Comparison of ENCODE assay signal across 23 cellular contexts in the genomic region with DNA sequence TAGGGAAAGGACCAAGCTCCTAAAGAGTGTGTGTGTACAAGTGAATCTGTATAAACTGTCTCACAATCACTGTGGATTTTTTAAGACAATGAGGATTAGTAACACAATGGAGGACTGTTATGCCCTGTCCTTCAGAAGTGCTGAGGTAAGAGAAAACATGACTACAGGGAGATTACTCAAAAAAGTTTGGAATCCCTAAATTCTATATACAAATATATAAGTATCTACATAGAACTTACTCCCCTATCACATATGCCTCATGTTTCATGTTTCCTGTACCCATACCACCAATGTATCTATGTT.
A peak's percentile ranks its signal among the peaks of the same experiment; 100 is the strongest.
DNase-seq lines count a peak whose midpoint lies in the region; ATAC-seq, FAIRE-seq and TF ChIP-seq lines count a peak whose summit lies in the region.
"Had no signal": no experiment of that assay in that cellular context is flagged by ENCODE, and none has a peak within 500 bp of the region (broad histone marks: within the 10 kb centered on the region; RNA-seq: fewer than 3 reads in every experiment).

No MANE protein-coding gene starts in this region.

- POLR2A ChIA-PET in A549 (lab: Yijun Ruan, JAX) (no interaction called here), WTC11 (lab: Charles Lee) (interaction anchor here (0.6 to 1.5 kb wide), 2 partner anchors 9 to 28 kb away, joined by 3 read pairs; no protein-coding TSS in a partner anchor)
- POLR2A ChIA-PET in CD4-positive, alpha-beta memory T cell (lab: Charles Lee; ENCODE audit: partially characterized antibody) = interaction anchor here (1.3 kb wide), 1 partner anchor 112 kb away, joined by 3 read pairs; the partner anchor contains the start of gene KANSL1
- POLR2A ChIA-PET in naive thymus-derived CD4-positive, alpha-beta T cell (lab: Charles Lee) = no interaction called here

- no peak for DNase-seq in A549 (ENCODE audit: low read depth in 1 of 2, low spot score in 1 of 2)
- no peak for DNase-seq in CD4-positive, alpha-beta memory T cell
- no peak for DNase-seq in WTC11 (ENCODE audit: low spot score)
- DNase-seq in naive thymus-derived CD4-positive, alpha-beta T cell = no peak
- no peak for DNase-seq in HuH-7 (ENCODE audit: low spot score)
- no peak for DNase-seq in upper lobe of right lung
- DNase-seq: ACHN, GOT3, Kasumi-1, MG63, NCI-H1048, NCI-H1436, NCI-H1930, NCI-H226, NCI-H524, NCI-H82, PC-3, RPMI8226, SIG-M5 had no signal

- H3K36me3 Mint-ChIP-seq in CD4-positive, alpha-beta memory T cell = peaks cover 10 to 40% of the 10 kb centered on the region in 2 donors
- H3K36me3 Mint-ChIP-seq in WTC11 = 0 out of 2 replicates have a peak, but pooled peaks cover 6% of the 10 kb centered on the region
- H3K36me3 Mint-ChIP-seq in naive thymus-derived CD4-positive, alpha-beta T cell = peaks cover 3 to 34% (median 11%) of the 10 kb centered on the region in 5 donors

- peaks cover 30 to 68% (median 41%) of the 10 kb centered on the region in 4 donors for H3K4me1 Mint-ChIP-seq in CD4-positive, alpha-beta memory T cell
- H3K4me1 Mint-ChIP-seq in WTC11 = peaks cover 36% of the 10 kb centered on the region
- H3K4me1 Mint-ChIP-seq in naive thymus-derived CD4-positive, alpha-beta T cell = peaks cover 19 to 83% (median 71%) of the 10 kb centered on the region in 7 donors

- CTCF ChIA-PET in A549 (lab: Yijun Ruan, JAX) (interaction anchor here (1.2 to 3.7 kb wide), 4 partner anchors 9 to 112 kb away, joined by 3 to 18 read pairs (median 6); partner anchors contain the start of gene KANSL1), WTC11 (lab: Charles Lee) (interaction anchor here (1.4 kb wide), 1 partner anchor 10 kb away, joined by 5 read pairs; no protein-coding TSS in a partner anchor)
- CTCF ChIA-PET in CD4-positive, alpha-beta memory T cell (lab: Charles Lee; ENCODE audit: partially characterized antibody) = interaction anchor here (1.8 kb wide), 1 partner anchor 36 kb away, joined by 5 read pairs; no protein-coding TSS in a partner anchor
- CTCF ChIA-PET in naive thymus-derived CD4-positive, alpha-beta T cell (lab: Charles Lee) = interaction anchor here (0.6 kb wide), 1 partner anchor 226 kb away, joined by 6 read pairs; no protein-coding TSS in a partner anchor

- H3K27ac ChIP-seq in A549 = no peak overlapping the region
- H3K27ac ChIP-seq in CD4-positive, alpha-beta memory T cell (ENCODE audit: low read depth, low read length) = no peak overlapping the region
- H3K27ac ChIP-seq in naive thymus-derived CD4-positive, alpha-beta T cell (ENCODE audit: low read depth, low read length) = no peak overlapping the region
- no peak overlapping the region for H3K27ac ChIP-seq in upper lobe of right lung
- H3K27ac ChIP-seq: C4-2B had no signal

- TF ChIP-seq RAD21 in A549 (conservative IDR thresholded peaks at IDR 0.05 in 1 of 2, IDR thresholded peaks at IDR 0.05 in 1 of 2) = no peak

- H3K27ac Mint-ChIP-seq in CD4-positive, alpha-beta memory T cell = peak overlapping the region in 4 of 7 donors; percentile 16 to 73 (median 51)
- H3K27ac Mint-ChIP-seq in WTC11 = peak overlapping the region; percentile 82; the same call in 1 of the 2 replicates
- H3K27ac Mint-ChIP-seq in naive thymus-derived CD4-positive, alpha-beta T cell = peak overlapping the region in 7 of 9 donors; percentile 14 to 81 (median 44)

- H3K4me2 ChIP-seq in A549 = no peak overlapping the region

- no peaks in the 10 kb centered on the region for H3K27me3 Mint-ChIP-seq in CD4-positive, alpha-beta memory T cell
- H3K27me3 Mint-ChIP-seq in WTC11 (ENCODE audit: low read depth) = no peaks in the 10 kb centered on the region
- no peaks in the 10 kb centered on the region for H3K27me3 Mint-ChIP-seq in naive thymus-derived CD4-positive, alpha-beta T cell

- no peak for TF ChIP-seq POLR2A in A549 (IDR thresholded peaks at IDR 0.05; ENCODE audit: low read length)

- TF ChIP-seq EP300 in A549 (IDR thresholded peaks at IDR 0.05) = no peak

- H3K36me3 ChIP-seq in CD4-positive, alpha-beta memory T cell (ENCODE audit: insufficient read depth, low read length) = peaks cover 6% of the 10 kb centered on the region
- peaks cover 0 to 4% (median 4%) of the 10 kb centered on the region in 3 experiments for H3K36me3 ChIP-seq in naive thymus-derived CD4-positive, alpha-beta T cell (ENCODE audit: control insufficient read depth in 2 of 3, insufficient read depth in 3 of 3, low read length in 3 of 3)
- no peaks in the 10 kb centered on the region for H3K36me3 ChIP-seq in upper lobe of right lung

- FAIRE-seq in A549 (lab: Jason Lieb, UNC) = peak; percentile 13
- FAIRE-seq: G401.6 had no signal

- H3K4me1 ChIP-seq in A549 (peaks cover 16% of the 10 kb centered on the region), upper lobe of right lung (no peaks in the 10 kb centered on the region)
- peaks cover 17% of the 10 kb centered on the region for H3K4me1 ChIP-seq in CD4-positive, alpha-beta memory T cell (ENCODE audit: insufficient read depth, low read length)
- peaks cover 0 to 12% of the 10 kb centered on the region in 2 donors for H3K4me1 ChIP-seq in naive thymus-derived CD4-positive, alpha-beta T cell (ENCODE audit: control insufficient read depth in 2 of 2, insufficient read depth in 2 of 2, low read length in 2 of 2)

- no peak overlapping the region for H3K4me3 ChIP-seq in A549
- no peak overlapping the region for H3K4me3 ChIP-seq in CD4-positive, alpha-beta memory T cell (ENCODE audit: low read length in 2 of 2)
- H3K4me3 ChIP-seq in naive thymus-derived CD4-positive, alpha-beta T cell (ENCODE audit: low read length) = no peak overlapping the region
- no peak overlapping the region for H3K4me3 ChIP-seq in upper lobe of right lung
- H3K4me3 ChIP-seq: MG63 had no signal

- TF ChIP-seq CTCF in A549 (IDR thresholded peaks at IDR 0.05) (no peak), WTC11 (IDR thresholded peaks at IDR 0.05) (no peak), upper lobe of right lung (IDR thresholded peaks at IDR 0.05) (no peak)

- H3K9me3 ChIP-seq in A549 (no peaks in the 10 kb centered on the region), upper lobe of right lung (no peaks in the 10 kb centered on the region)
- H3K9me3 ChIP-seq in CD4-positive, alpha-beta memory T cell (ENCODE audit: control insufficient read depth in 1 of 2, low read length in 2 of 2) = no peaks in the 10 kb centered on the region
- no peaks in the 10 kb centered on the region for H3K9me3 ChIP-seq in naive thymus-derived CD4-positive, alpha-beta T cell (ENCODE audit: control insufficient read depth in 2 of 3, low read length in 3 of 3)
- H3K9me3 ChIP-seq: MG63 had no signal

- no peaks in the 10 kb centered on the region for H3K9me3 Mint-ChIP-seq in CD4-positive, alpha-beta memory T cell
- H3K9me3 Mint-ChIP-seq in WTC11 = no peaks in the 10 kb centered on the region
- peaks cover 0 to 1% (median 0%) of the 10 kb centered on the region in 11 donors for H3K9me3 Mint-ChIP-seq in naive thymus-derived CD4-positive, alpha-beta T cell

- ATAC-seq in A549 (no peak), WTC11 (no peak), upper lobe of right lung (no peak), GM21717 (IDR thresholded peaks at IDR 0.05; ENCODE audit: unreplicated experiment) (no peak)
- no peak for ATAC-seq in naive thymus-derived CD4-positive, alpha-beta T cell
- ATAC-seq: PC-3, SK-N-SH treated with all-trans-retinoic acid at 6 μM for 48 hours had no signal

- peak overlapping the region in 1 of 8 donors; percentile 27 for H3K4me3 Mint-ChIP-seq in CD4-positive, alpha-beta memory T cell
- no peak overlapping the region for H3K4me3 Mint-ChIP-seq in WTC11
- no peak overlapping the region for H3K4me3 Mint-ChIP-seq in naive thymus-derived CD4-positive, alpha-beta T cell

- intact Hi-C loops in CD4-positive, alpha-beta memory T cell (cut with micrococcal nuclease) = loop anchor here (5.0 kb wide), 1 partner anchor 56 kb away; no protein-coding TSS in a partner anchor
- intact Hi-C loops in naive thymus-derived CD4-positive, alpha-beta T cell (cut with micrococcal nuclease) = no loop called here
- intact Hi-C loops in upper lobe of right lung (cut with DNase I) = no loop called here

- no peaks in the 10 kb centered on the region for H3K27me3 ChIP-seq in CD4-positive, alpha-beta memory T cell (ENCODE audit: insufficient read depth, low read length)
- no peaks in the 10 kb centered on the region for H3K27me3 ChIP-seq in naive thymus-derived CD4-positive, alpha-beta T cell (ENCODE audit: control insufficient read depth in 2 of 2, insufficient read depth in 2 of 2, low read length in 2 of 2)
- H3K27me3 ChIP-seq in upper lobe of right lung = no peaks in the 10 kb centered on the region
- H3K27me3 ChIP-seq: MG63 had no signal

TF ChIP-seq in A549, 52 proteins besides CTCF, POLR2A, EP300 and RAD21:
- TF ChIP-seq ESRRA (IDR thresholded peaks at IDR 0.05; ENCODE audit: borderline replicate concordance, low read length) = no peak
- TF ChIP-seq MAFK (IDR thresholded peaks at IDR 0.05; ENCODE audit: partially characterized antibody) = peak; percentile 59

TF ChIP-seq in WTC11, 78 proteins besides CTCF, POLR2A, EP300 and RAD21 (continues in another document):
- TF ChIP-seq ZNF121 (CRISPR knock-in tag; IDR thresholded peaks at IDR 0.05) = no peak
- TF ChIP-seq, protein P1, sequence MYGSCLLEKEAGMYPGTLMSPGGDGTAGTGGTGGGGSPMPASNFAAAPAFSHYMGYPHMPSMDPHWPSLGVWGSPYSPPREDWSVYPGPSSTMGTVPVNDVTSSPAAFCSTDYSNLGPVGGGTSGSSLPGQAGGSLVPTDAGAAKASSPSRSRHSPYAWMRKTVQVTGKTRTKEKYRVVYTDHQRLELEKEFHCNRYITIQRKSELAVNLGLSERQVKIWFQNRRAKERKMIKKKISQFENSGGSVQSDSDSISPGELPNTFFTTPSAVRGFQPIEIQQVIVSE (CRISPR knock-in tag; IDR thresholded peaks at IDR 0.05; ENCODE audit: borderline replicate concordance) = no peak
- TF ChIP-seq, protein P2, sequence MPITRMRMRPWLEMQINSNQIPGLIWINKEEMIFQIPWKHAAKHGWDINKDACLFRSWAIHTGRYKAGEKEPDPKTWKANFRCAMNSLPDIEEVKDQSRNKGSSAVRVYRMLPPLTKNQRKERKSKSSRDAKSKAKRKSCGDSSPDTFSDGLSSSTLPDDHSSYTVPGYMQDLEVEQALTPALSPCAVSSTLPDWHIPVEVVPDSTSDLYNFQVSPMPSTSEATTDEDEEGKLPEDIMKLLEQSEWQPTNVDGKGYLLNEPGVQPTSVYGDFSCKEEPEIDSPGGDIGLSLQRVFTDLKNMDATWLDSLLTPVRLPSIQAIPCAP (CRISPR knock-in tag; IDR thresholded peaks at IDR 0.05) = no peak
- no peak for TF ChIP-seq GRHL2 (CRISPR knock-in tag; IDR thresholded peaks at IDR 0.05; ENCODE audit: insufficient replicate concordance, severe bottlenecking)

Comparison
In these comparisons a context has a peak if more than half of its experiments do, and no peak if none do; other contexts are left out.
1. POLR2A ChIA-PET loops: an anchor here in CD4-positive, alpha-beta memory T cell (1.3 kb wide) and WTC11 (0.6 to 1.5 kb wide); none called in A549 and naive thymus-derived CD4-positive, alpha-beta T cell.